In genomic region chr22:24421428-24421931, GRCh38 we compare ENCODE assay signal across 9 cellular contexts. TPM values are rescaled to one million over a fixed set of nuclear protein-coding genes. Genes with fewer than 3 reads are reported as not detected.
A peak's percentile ranks its signal among the peaks of the same experiment; 100 is the strongest.
DNase-seq lines count a peak whose midpoint lies in the region; ATAC-seq and TF ChIP-seq lines count a peak whose summit lies in the region.
"Had no signal": no experiment of that assay in that cellular context is flagged by ENCODE, and none has a peak within 500 bp of the region (broad histone marks: within the 10 kb centered on the region; RNA-seq: fewer than 3 reads in every experiment).

No MANE protein-coding gene starts in this region.

- no peak overlapping the region for H3K4me2 ChIP-seq in SU-DHL-6 (ENCODE audit: low read depth, low read length, poor library complexity, severe bottlenecking)

- H4K20me1 ChIP-seq in SU-DHL-6 (ENCODE audit: low read depth, low read length) = no peaks in the 10 kb centered on the region

- H3K27ac ChIP-seq in 22Rv1 = no peak overlapping the region
- H3K27ac ChIP-seq in SU-DHL-6 (ENCODE audit: low read depth, low read length) = no peak overlapping the region
- H3K27ac ChIP-seq in body of pancreas = no peak overlapping the region
- H3K27ac ChIP-seq: pancreas had no signal

- TF ChIP-seq CTCF in 22Rv1 (IDR thresholded peaks at IDR 0.05) (peak; percentile 42), GM10266 (IDR thresholded peaks at IDR 0.05; ENCODE audit: control insufficient read depth, insufficient read depth, low read depth, missing control alignments) (peak; percentile 46), SU-DHL-6 (IDR thresholded peaks at IDR 0.05; ENCODE audit: insufficient read depth, low read length, poor library complexity, severe bottlenecking) (peak; percentile 97), epithelial cell of esophagus (IDR thresholded peaks at IDR 0.05; ENCODE audit: insufficient read depth, low read depth, low read length, missing control alignments) (peak; percentile 14), body of pancreas (IDR thresholded peaks at IDR 0.05) (peak in 2 of 7 experiments; percentile 11 to 19)

- H3K4me3 ChIP-seq in SU-DHL-6 (ENCODE audit: insufficient read depth, low read length, poor library complexity, severe bottlenecking) (no peak overlapping the region), epithelial cell of esophagus (ENCODE audit: low read length) (no peak overlapping the region), body of pancreas (no peak overlapping the region)
- H3K4me3 ChIP-seq: pancreas had no signal

- H3K79me2 ChIP-seq in SU-DHL-6 (ENCODE audit: insufficient read depth, low read length) = peaks cover 18% of the 10 kb centered on the region

- ATAC-seq in HG02759 (IDR thresholded peaks at IDR 0.05; ENCODE audit: unreplicated experiment) = no peak
- ATAC-seq in body of pancreas = no peak
- no peak for ATAC-seq in HG03354 (IDR thresholded peaks at IDR 0.05; ENCODE audit: poor library complexity, severe bottlenecking, unreplicated experiment)

- no peaks in the 10 kb centered on the region for H3K9me2 ChIP-seq in SU-DHL-6 (replicated peaks; ENCODE audit: insufficient read depth, low read length)

- H3K9ac ChIP-seq in SU-DHL-6 (ENCODE audit: low read length) = no peak overlapping the region

- H3K36me3 ChIP-seq in SU-DHL-6 (ENCODE audit: low read length) = no peaks in the 10 kb centered on the region
- no peaks in the 10 kb centered on the region for H3K36me3 ChIP-seq in body of pancreas (replicated peaks in 1 of 2; ENCODE audit: insufficient read depth in 1 of 2, low read depth in 2 of 2)
- H3K36me3 ChIP-seq: pancreas had no signal

- H2AFZ ChIP-seq in SU-DHL-6 (ENCODE audit: low read depth, low read length, severe bottlenecking) = no peak overlapping the region

- peak; percentile 70 for DNase-seq in GM10266 (ENCODE audit: extremely low spot score)
- DNase-seq in epithelial cell of esophagus (ENCODE audit: low read depth) = no peak
- no peak for DNase-seq in hippocampal formation (lab: John Stamatoyannopoulos, UW)
- DNase-seq in body of pancreas = no peak

- WGBS in body of pancreas, 2 donors = 36 to 41% methylated on average over 8 to 9 of the region's 9 CpGs

- H3K27me3 ChIP-seq in SU-DHL-6 (ENCODE audit: low read length) = no peaks in the 10 kb centered on the region
- peaks cover 0 to 8% of the 10 kb centered on the region in 2 donors for H3K27me3 ChIP-seq in body of pancreas
- H3K27me3 ChIP-seq: pancreas had no signal

- no peaks in the 10 kb centered on the region for H3K9me3 ChIP-seq in SU-DHL-6 (ENCODE audit: insufficient read depth, low read length)
- H3K9me3 ChIP-seq in body of pancreas = no peaks in the 10 kb centered on the region
- H3K9me3 ChIP-seq: pancreas had no signal

- peaks cover 12% of the 10 kb centered on the region for H3F3A ChIP-seq in SU-DHL-6 (ENCODE audit: insufficient read depth)

- intact Hi-C loops in body of pancreas (cut with DNase I) = no loop called here

- peaks cover 14% of the 10 kb centered on the region for H3K4me1 ChIP-seq in body of pancreas
- H3K4me1 ChIP-seq: pancreas had no signal

- TF ChIP-seq POLR2A in body of pancreas (IDR thresholded peaks at IDR 0.05) = no peak

RNA-seq across cellular contexts. Expression of gene ADORA2A, which starts 5.9 kb away (rescaled TPM):
- total RNA-seq in body of pancreas = 10 to 100 TPM in 1 of 2 donors, 1 to 10 TPM in 1; 2.1 to 19.4 TPM
